Comparison of ENCODE assay signal across 1 cellular context in the genomic region with DNA sequence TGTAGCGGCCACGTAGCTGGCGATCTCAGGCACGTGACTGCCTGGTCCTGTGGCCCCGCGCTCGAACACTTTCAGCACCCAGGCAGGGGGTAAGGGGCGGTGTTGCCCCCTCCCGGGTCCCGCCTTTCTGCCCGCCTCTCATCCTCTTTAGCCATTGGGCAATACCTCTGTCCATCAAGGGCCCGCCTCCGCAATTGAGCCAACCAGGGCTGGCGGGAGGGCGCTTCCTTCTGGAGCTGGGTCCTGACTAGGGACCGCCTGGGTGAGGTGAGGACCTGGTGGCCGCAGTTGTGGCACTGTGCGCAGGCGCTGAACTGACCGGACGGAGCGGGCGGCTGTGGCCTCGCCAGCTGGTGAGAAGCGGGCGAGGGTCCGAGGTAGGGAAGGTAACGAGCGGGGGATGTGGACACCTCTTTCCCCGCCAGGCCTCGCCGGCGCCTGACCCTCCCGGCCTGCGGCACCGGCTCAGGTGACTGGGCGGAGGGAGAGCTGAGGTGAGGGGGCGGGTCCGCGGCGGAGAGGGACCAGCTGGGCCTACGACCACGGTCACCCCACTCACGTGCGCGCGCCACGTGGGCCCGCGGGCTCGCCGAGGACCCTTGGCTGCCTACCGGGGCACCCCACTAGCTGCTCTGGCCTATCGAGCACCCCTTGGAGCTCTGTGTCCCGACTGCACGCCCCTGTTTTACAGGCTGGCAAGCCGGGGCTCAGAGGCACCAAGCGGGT.
TF ChIP-seq lines count a peak whose summit lies in the region.

A gene with protein sequence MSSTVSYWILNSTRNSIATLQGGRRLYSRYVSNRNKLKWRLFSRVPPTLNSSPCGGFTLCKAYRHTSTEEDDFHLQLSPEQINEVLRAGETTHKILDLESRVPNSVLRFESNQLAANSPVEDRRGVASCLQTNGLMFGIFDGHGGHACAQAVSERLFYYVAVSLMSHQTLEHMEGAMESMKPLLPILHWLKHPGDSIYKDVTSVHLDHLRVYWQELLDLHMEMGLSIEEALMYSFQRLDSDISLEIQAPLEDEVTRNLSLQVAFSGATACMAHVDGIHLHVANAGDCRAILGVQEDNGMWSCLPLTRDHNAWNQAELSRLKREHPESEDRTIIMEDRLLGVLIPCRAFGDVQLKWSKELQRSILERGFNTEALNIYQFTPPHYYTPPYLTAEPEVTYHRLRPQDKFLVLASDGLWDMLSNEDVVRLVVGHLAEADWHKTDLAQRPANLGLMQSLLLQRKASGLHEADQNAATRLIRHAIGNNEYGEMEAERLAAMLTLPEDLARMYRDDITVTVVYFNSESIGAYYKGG (plus strand): TSS at position 228 of the 726 bp plus-strand sequence. CDS start 3,770 bp downstream, outside the sequence.

TF ChIP-seq in HEK293, 187 proteins besides CTCF, POLR2A, EP300 and RAD21 (continued from another document and continues in another):
- TF ChIP-seq, protein P1, sequence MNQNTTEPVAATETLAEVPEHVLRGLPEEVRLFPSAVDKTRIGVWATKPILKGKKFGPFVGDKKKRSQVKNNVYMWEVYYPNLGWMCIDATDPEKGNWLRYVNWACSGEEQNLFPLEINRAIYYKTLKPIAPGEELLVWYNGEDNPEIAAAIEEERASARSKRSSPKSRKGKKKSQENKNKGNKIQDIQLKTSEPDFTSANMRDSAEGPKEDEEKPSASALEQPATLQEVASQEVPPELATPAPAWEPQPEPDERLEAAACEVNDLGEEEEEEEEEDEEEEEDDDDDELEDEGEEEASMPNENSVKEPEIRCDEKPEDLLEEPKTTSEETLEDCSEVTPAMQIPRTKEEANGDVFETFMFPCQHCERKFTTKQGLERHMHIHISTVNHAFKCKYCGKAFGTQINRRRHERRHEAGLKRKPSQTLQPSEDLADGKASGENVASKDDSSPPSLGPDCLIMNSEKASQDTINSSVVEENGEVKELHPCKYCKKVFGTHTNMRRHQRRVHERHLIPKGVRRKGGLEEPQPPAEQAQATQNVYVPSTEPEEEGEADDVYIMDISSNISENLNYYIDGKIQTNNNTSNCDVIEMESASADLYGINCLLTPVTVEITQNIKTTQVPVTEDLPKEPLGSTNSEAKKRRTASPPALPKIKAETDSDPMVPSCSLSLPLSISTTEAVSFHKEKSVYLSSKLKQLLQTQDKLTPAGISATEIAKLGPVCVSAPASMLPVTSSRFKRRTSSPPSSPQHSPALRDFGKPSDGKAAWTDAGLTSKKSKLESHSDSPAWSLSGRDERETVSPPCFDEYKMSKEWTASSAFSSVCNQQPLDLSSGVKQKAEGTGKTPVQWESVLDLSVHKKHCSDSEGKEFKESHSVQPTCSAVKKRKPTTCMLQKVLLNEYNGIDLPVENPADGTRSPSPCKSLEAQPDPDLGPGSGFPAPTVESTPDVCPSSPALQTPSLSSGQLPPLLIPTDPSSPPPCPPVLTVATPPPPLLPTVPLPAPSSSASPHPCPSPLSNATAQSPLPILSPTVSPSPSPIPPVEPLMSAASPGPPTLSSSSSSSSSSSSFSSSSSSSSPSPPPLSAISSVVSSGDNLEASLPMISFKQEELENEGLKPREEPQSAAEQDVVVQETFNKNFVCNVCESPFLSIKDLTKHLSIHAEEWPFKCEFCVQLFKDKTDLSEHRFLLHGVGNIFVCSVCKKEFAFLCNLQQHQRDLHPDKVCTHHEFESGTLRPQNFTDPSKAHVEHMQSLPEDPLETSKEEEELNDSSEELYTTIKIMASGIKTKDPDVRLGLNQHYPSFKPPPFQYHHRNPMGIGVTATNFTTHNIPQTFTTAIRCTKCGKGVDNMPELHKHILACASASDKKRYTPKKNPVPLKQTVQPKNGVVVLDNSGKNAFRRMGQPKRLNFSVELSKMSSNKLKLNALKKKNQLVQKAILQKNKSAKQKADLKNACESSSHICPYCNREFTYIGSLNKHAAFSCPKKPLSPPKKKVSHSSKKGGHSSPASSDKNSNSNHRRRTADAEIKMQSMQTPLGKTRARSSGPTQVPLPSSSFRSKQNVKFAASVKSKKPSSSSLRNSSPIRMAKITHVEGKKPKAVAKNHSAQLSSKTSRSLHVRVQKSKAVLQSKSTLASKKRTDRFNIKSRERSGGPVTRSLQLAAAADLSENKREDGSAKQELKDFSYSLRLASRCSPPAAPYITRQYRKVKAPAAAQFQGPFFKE (tag by site-specific recombination; IDR thresholded peaks at IDR 0.05; ENCODE audit: borderline replicate concordance) = peak; percentile 95
- TF ChIP-seq HOXD13 (CRISPR knock-in tag; IDR thresholded peaks at IDR 0.05; ENCODE audit: borderline replicate concordance) = no peak
- TF ChIP-seq, protein P2, sequence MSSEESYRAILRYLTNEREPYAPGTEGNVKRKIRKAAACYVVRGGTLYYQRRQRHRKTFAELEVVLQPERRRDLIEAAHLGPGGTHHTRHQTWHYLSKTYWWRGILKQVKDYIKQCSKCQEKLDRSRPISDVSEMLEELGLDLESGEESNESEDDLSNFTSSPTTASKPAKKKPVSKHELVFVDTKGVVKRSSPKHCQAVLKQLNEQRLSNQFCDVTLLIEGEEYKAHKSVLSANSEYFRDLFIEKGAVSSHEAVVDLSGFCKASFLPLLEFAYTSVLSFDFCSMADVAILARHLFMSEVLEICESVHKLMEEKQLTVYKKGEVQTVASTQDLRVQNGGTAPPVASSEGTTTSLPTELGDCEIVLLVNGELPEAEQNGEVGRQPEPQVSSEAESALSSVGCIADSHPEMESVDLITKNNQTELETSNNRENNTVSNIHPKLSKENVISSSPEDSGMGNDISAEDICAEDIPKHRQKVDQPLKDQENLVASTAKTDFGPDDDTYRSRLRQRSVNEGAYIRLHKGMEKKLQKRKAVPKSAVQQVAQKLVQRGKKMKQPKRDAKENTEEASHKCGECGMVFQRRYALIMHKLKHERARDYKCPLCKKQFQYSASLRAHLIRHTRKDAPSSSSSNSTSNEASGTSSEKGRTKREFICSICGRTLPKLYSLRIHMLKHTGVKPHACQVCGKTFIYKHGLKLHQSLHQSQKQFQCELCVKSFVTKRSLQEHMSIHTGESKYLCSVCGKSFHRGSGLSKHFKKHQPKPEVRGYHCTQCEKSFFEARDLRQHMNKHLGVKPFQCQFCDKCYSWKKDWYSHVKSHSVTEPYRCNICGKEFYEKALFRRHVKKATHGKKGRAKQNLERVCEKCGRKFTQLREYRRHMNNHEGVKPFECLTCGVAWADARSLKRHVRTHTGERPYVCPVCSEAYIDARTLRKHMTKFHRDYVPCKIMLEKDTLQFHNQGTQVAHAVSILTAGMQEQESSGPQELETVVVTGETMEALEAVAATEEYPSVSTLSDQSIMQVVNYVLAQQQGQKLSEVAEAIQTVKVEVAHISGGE (tag by site-specific recombination; conservative IDR thresholded peaks at IDR 0.05; ENCODE audit: low read depth) = no peak
- no peak for TF ChIP-seq ZNF426 (tag by site-specific recombination; IDR thresholded peaks at IDR 0.05)
- TF ChIP-seq ZBTB21 (tag by site-specific recombination; IDR thresholded peaks at IDR 0.05) = no peak; the same call in 1 of the 2 replicates
- no peak for TF ChIP-seq SALL2 (tag by site-specific recombination; IDR thresholded peaks at IDR 0.05; ENCODE audit: borderline replicate concordance)
- no peak for TF ChIP-seq ZNF473 (tag by site-specific recombination; IDR thresholded peaks at IDR 0.05)
- TF ChIP-seq ZNF324 (tag by site-specific recombination; IDR thresholded peaks at IDR 0.05) = no peak
- TF ChIP-seq, protein P3, sequence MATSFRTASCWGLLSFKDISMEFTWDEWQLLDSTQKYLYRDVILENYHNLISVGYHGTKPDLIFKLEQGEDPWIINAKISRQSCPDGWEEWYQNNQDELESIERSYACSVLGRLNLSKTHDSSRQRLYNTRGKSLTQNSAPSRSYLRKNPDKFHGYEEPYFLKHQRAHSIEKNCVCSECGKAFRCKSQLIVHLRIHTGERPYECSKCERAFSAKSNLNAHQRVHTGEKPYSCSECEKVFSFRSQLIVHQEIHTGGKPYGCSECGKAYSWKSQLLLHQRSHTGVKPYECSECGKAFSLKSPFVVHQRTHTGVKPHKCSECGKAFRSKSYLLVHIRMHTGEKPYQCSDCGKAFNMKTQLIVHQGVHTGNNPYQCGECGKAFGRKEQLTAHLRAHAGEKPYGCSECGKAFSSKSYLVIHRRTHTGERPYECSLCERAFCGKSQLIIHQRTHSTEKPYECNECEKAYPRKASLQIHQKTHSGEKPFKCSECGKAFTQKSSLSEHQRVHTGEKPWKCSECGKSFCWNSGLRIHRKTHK (tag by site-specific recombination; IDR thresholded peaks at IDR 0.05) = no peak
- no peak for TF ChIP-seq ZNF624 (tag by site-specific recombination; IDR thresholded peaks at IDR 0.05)
- no peak for TF ChIP-seq HOXC10 (CRISPR knock-in tag; IDR thresholded peaks at IDR 0.05)
- TF ChIP-seq ZSCAN16 (tag by site-specific recombination; IDR thresholded peaks at IDR 0.05) = no peak
- TF ChIP-seq ZNF302 (tag by site-specific recombination; IDR thresholded peaks at IDR 0.05; ENCODE audit: low read depth) = no peak
- TF ChIP-seq ZNF133 (tag by site-specific recombination; IDR thresholded peaks at IDR 0.05) = no peak
- TF ChIP-seq ZFP3 (tag by site-specific recombination; IDR thresholded peaks at IDR 0.05; ENCODE audit: low read depth) = no peak
- no peak for TF ChIP-seq ZNF211 (tag by site-specific recombination; IDR thresholded peaks at IDR 0.05; ENCODE audit: low read depth)
- no peak for TF ChIP-seq ZNF48 (tag by site-specific recombination; IDR thresholded peaks at IDR 0.05)
- TF ChIP-seq, protein P4, sequence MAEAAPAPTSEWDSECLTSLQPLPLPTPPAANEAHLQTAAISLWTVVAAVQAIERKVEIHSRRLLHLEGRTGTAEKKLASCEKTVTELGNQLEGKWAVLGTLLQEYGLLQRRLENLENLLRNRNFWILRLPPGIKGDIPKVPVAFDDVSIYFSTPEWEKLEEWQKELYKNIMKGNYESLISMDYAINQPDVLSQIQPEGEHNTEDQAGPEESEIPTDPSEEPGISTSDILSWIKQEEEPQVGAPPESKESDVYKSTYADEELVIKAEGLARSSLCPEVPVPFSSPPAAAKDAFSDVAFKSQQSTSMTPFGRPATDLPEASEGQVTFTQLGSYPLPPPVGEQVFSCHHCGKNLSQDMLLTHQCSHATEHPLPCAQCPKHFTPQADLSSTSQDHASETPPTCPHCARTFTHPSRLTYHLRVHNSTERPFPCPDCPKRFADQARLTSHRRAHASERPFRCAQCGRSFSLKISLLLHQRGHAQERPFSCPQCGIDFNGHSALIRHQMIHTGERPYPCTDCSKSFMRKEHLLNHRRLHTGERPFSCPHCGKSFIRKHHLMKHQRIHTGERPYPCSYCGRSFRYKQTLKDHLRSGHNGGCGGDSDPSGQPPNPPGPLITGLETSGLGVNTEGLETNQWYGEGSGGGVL (tag by site-specific recombination; IDR thresholded peaks at IDR 0.05) = peak; percentile 92
- no peak for TF ChIP-seq TRIM28 (IDR thresholded peaks at IDR 0.05; ENCODE audit: borderline replicate concordance, low read length)
- no peak for TF ChIP-seq ZNF548 (tag by site-specific recombination; IDR thresholded peaks at IDR 0.05)
- peak; percentile 64; the same call in 1 of the 2 replicates for TF ChIP-seq ZSCAN30 (tag by site-specific recombination; IDR thresholded peaks at IDR 0.05)
- no peak for TF ChIP-seq ZNF239 (tag by site-specific recombination; IDR thresholded peaks at IDR 0.05)
- TF ChIP-seq, protein P5, sequence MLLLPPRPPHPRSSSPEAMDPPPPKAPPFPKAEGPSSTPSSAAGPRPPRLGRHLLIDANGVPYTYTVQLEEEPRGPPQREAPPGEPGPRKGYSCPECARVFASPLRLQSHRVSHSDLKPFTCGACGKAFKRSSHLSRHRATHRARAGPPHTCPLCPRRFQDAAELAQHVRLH (tag by site-specific recombination; IDR thresholded peaks at IDR 0.05) = 0 out of 2 replicates have a peak, but pooled peaks have one; percentile 14
- no peak for TF ChIP-seq ZNF701 (tag by site-specific recombination; IDR thresholded peaks at IDR 0.05)
- TF ChIP-seq, protein P6, sequence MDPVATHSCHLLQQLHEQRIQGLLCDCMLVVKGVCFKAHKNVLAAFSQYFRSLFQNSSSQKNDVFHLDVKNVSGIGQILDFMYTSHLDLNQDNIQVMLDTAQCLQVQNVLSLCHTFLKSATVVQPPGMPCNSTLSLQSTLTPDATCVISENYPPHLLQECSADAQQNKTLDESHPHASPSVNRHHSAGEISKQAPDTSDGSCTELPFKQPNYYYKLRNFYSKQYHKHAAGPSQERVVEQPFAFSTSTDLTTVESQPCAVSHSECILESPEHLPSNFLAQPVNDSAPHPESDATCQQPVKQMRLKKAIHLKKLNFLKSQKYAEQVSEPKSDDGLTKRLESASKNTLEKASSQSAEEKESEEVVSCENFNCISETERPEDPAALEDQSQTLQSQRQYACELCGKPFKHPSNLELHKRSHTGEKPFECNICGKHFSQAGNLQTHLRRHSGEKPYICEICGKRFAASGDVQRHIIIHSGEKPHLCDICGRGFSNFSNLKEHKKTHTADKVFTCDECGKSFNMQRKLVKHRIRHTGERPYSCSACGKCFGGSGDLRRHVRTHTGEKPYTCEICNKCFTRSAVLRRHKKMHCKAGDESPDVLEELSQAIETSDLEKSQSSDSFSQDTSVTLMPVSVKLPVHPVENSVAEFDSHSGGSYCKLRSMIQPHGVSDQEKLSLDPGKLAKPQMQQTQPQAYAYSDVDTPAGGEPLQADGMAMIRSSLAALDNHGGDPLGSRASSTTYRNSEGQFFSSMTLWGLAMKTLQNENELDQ (tag by site-specific recombination; IDR thresholded peaks at IDR 0.05; ENCODE audit: low read depth) = no peak
- TF ChIP-seq ZNF292 (tag by site-specific recombination; IDR thresholded peaks at IDR 0.05; ENCODE audit: borderline replicate concordance, low read depth) = no peak
- no peak for TF ChIP-seq ZNF214 (tag by site-specific recombination; IDR thresholded peaks at IDR 0.05; ENCODE audit: borderline replicate concordance)
- no peak for TF ChIP-seq ZNF529 (tag by site-specific recombination; IDR thresholded peaks at IDR 0.05; ENCODE audit: insufficient replicate concordance)
- TF ChIP-seq, protein P7, sequence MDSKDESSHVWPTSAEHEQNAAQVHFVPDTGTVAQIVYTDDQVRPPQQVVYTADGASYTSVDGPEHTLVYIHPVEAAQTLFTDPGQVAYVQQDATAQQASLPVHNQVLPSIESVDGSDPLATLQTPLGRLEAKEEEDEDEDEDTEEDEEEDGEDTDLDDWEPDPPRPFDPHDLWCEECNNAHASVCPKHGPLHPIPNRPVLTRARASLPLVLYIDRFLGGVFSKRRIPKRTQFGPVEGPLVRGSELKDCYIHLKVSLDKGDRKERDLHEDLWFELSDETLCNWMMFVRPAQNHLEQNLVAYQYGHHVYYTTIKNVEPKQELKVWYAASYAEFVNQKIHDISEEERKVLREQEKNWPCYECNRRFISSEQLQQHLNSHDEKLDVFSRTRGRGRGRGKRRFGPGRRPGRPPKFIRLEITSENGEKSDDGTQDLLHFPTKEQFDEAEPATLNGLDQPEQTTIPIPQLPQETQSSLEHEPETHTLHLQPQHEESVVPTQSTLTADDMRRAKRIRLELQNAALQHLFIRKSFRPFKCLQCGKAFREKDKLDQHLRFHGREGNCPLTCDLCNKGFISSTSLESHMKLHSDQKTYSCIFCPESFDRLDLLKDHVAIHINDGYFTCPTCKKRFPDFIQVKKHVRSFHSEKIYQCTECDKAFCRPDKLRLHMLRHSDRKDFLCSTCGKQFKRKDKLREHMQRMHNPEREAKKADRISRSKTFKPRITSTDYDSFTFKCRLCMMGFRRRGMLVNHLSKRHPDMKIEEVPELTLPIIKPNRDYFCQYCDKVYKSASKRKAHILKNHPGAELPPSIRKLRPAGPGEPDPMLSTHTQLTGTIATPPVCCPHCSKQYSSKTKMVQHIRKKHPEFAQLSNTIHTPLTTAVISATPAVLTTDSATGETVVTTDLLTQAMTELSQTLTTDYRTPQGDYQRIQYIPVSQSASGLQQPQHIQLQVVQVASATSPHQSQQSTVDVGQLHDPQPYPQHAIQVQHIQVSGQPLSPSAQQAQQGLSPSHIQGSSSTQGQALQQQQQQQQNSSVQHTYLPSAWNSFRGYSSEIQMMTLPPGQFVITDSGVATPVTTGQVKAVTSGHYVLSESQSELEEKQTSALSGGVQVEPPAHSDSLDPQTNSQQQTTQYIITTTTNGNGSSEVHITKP (tag by site-specific recombination; IDR thresholded peaks at IDR 0.05) = peak; percentile 92
- TF ChIP-seq ZNF776 (tag by site-specific recombination; IDR thresholded peaks at IDR 0.05; ENCODE audit: borderline replicate concordance) = no peak
- TF ChIP-seq ZNF626 (tag by site-specific recombination; IDR thresholded peaks at IDR 0.05) = no peak
- no peak for TF ChIP-seq ZNF138 (tag by site-specific recombination; IDR thresholded peaks at IDR 0.05; ENCODE audit: borderline replicate concordance)
- no peak for TF ChIP-seq ZNF175 (tag by site-specific recombination; IDR thresholded peaks at IDR 0.05)
